Comparison of ENCODE assay signal across 20 cellular contexts in the genomic region with DNA sequence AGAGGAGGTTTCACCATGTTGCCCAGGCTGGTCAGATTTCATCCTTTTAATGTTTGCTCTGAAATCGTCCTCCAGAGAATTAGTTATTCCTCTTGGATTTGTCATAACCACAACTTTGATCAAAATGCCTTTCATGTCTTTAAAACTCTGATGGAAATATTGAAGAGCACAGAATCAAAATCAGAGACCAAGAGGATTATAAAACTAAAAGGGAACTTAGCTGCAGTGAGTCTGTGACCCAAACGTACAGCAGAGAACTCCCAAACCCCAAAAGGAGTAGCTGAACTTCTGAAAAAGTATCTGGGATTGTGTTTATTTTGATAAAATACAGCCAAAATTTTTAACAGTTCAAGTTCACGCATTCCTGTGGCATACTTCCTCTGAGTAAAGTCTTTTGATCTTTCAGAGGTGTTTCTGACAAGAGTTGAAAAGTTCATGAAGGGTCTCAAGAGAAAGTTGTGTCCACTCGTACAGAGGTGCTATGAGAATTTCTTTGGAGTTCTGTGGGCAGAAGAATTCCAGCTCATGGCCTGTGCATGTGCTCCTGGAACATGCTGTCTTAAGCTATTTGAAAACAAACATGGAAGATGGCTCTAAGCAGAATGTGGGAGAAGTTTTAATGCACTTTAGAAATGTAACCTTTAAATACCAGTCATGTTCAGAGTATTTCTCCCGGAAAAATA.
DNase-seq lines count a peak whose midpoint lies in the region; ATAC-seq and TF ChIP-seq lines count a peak whose summit lies in the region.
"Had no signal": no experiment of that assay in that cellular context is flagged by ENCODE, and none has a peak within 500 bp of the region (broad histone marks: within the 10 kb centered on the region; RNA-seq: fewer than 3 reads in every experiment).

No MANE protein-coding gene starts in this region.

- TF ChIP-seq CTCF in fibroblast of mammary gland (conservative IDR thresholded peaks at IDR 0.05; ENCODE audit: control insufficient read depth, insufficient read depth, low read depth, low read length) = no peak
- TF ChIP-seq CTCF in GM13976 (IDR thresholded peaks at IDR 0.05; ENCODE audit: borderline replicate concordance, control extremely low read depth, extremely low read depth, insufficient read depth, missing control alignments) = no peak

- DNase-seq in EH (ENCODE audit: low read depth) = peak; percentile 75
- peak; percentile 68 for DNase-seq in SW480 (ENCODE audit: low spot score)
- peak; percentile 68 for DNase-seq in fibroblast of mammary gland (ENCODE audit: low read depth)
- DNase-seq in renal cortical epithelial cell (ENCODE audit: low read depth) = peak; percentile 26
- DNase-seq in DMS114 treated with DMSO at 0.1 percent for 48 hours (lab: John Stamatoyannopoulos, UW; ENCODE audit: unreplicated experiment) = no peak
- no peak for DNase-seq in GM13976 (ENCODE audit: low spot score)
- DNase-seq in ecto neural progenitor cell (ENCODE audit: low spot score) = no peak
- DNase-seq: activated CD8-positive, alpha-beta T cell treated with anti-CD3 and anti-CD28 coated beads for 36 hours; activated naive CD8-positive, alpha-beta T cell treated with anti-CD3 and anti-CD28 coated beads for 36 hours; caudate nucleus; effector CD4-positive, alpha-beta T cell; KBM-7; NCI-H2029; NCI-H510A; Right ventricle myocardium superior; T-helper 17 cell; thyroid gland had no signal

- in situ Hi-C loops in GM13976 (cut with MboI; ENCODE audit: low sequenced_read_pairs, unreplicated experiment) = no loop called here

- H3K4me3 ChIP-seq in fibroblast of mammary gland (ENCODE audit: control insufficient read depth, low read depth, low read length) = no peak overlapping the region
- H3K4me3 ChIP-seq: HAP-1, thyroid gland had no signal

- no peak for ATAC-seq in GM19397 (IDR thresholded peaks at IDR 0.05; ENCODE audit: unreplicated experiment)
- ATAC-seq: activated CD8-positive, alpha-beta T cell treated with anti-CD3 and anti-CD28 coated beads for 36 hours; stimulated activated memory B cell treated with anti-CD40 and anti-IgM and Interleukin-4, amounts not matched to agents 10 μg/mL and 1 μg/mL and 100 μg/mL, for 72 hours; T-helper 17 cell had no signal

Comparison
In these comparisons a context has a peak if more than half of its experiments do, and no peak if none do; other contexts are left out.
1. DNase-seq: peak in EH (single experiment), SW480 (single experiment), fibroblast of mammary gland (single experiment) and renal cortical epithelial cell (single experiment); none in DMS114 treated with DMSO at 0.1 percent for 48 hours (single experiment), GM13976 (single experiment) and ecto neural progenitor cell (single experiment).